ENCODE assay signal across 8 cellular contexts in the genomic region with DNA sequence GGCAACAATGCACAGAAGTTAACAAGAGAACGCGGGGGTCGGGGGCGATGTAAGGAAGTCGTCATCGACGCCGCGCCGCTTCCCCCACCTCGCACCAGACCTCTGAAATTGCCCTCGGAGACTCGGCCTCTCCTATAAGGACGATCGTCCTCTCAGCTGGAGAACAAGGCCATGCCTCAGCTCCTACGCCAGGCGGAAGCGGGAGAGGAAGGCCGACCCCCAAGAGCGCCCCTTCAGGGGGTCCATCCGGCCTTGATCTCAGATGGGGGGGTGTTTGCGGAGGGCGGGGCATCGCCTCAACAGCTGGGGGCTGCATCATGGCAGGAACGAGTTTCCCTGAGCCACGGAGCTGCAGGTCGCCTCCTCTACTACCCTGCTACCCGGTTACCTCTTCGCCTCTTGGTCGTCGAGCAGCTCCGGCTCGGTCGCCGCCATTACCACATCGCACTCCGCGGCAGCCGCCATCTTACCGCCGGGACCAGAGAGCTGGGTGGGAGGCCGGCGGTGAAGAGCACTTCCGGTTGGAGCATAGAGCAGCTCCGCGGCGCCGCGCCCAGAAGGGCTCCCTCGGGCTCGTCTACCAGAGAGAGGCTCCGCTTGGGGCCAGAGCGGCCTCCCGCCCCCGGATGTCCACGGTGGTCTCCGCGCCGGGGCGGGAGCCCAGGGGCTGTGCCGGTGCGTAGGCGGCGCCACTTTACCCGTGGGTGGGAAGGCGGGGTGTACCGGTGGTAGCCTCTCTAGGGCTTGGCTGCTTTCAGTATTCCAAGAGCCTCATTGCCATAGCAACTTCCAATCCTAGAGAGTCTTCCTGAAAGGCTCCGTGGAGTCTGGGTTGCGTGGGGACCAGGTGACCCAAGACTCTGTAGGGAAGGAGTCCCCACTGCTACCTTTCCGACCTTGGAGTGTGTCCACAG.
DNase-seq lines count a peak whose midpoint lies in the region; ATAC-seq and TF ChIP-seq lines count a peak whose summit lies in the region.

Gene DNAJC7 (minus strand): TSS at position 488 of the 914 bp plus-strand sequence. CDS start 23 bp downstream, at position 465.

- peak; percentile 89 for TF ChIP-seq POLR2A in GM18505 (IDR thresholded peaks at IDR 0.05; ENCODE audit: borderline replicate concordance, extremely low read depth, insufficient read depth, insufficient read length)

- H3K4me3 ChIP-seq in astrocyte of the cerebellum (ENCODE audit: low read depth, low read length) (peak within 1 kb of the TSS; percentile 86), retinal pigment epithelial cell (ENCODE audit: low read length) (peak within 1 kb of the TSS; percentile 99)

- ATAC-seq in GM18505 (IDR thresholded peaks at IDR 0.05; ENCODE audit: unreplicated experiment): peak; percentile 74
- peak; percentile 68 for ATAC-seq in HG02970 (IDR thresholded peaks at IDR 0.05; ENCODE audit: low FRiP score, unreplicated experiment)
- no peak for ATAC-seq in HG03378 (IDR thresholded peaks at IDR 0.05; ENCODE audit: unreplicated experiment)

- TF ChIP-seq CTCF in astrocyte of the cerebellum (IDR thresholded peaks at IDR 0.05; ENCODE audit: low read depth, low read length, missing control alignments): no peak
- TF ChIP-seq CTCF in retinal pigment epithelial cell (conservative IDR thresholded peaks at IDR 0.05; ENCODE audit: low read depth, low read length): no peak

- in situ Hi-C loops in astrocyte of the cerebellum (cut with HindIII; ENCODE audit: low sequenced_read_pairs): no loop called here

- peak; percentile 86 for DNase-seq in NCI-H2029 (lab: John Stamatoyannopoulos, UW)
- DNase-seq in T-helper 9 cell: peak; percentile 79
- DNase-seq in astrocyte of the cerebellum (ENCODE audit: low read depth): peak; percentile 80
- peak; percentile 85 to 93 for DNase-seq in hippocampal formation (lab: John Stamatoyannopoulos, UW)
- peak; percentile 66 for DNase-seq in retinal pigment epithelial cell (ENCODE audit: low read depth)
